24 cellular contexts compared by ENCODE assay signal in the genomic region with DNA sequence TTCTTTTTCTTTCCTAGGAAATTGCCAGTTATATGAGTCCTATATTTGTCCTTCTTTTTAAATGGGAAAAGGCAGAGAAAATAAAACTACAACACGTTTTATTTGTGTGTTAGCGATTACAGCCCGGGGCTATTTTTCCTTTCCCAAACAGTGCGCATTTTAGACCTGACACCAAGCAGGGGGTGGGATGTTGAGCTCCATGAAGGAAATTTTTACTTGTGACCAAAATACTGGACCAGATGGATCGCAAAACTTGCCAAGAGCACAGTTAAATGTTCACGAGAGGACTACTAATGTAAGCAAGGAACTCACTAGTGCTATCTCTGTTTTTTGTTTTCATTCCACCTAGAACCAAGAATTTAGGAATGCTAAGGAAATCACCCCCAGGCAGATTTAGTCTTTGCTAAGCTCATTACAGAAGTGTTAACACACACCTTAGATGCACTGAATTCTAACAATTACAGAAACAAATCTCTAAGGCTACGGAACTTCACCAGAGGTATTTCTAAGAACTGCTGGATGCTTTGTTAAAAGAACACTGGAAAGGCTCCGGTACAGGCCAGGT.
DNase-seq lines count a peak whose midpoint lies in the region; ATAC-seq and TF ChIP-seq lines count a peak whose summit lies in the region.
"Had no signal": no experiment of that assay in that cellular context is flagged by ENCODE, and none has a peak within 500 bp of the region (broad histone marks: within the 10 kb centered on the region; RNA-seq: fewer than 3 reads in every experiment).

No MANE protein-coding gene starts in this region.

- no peaks in the 10 kb centered on the region for H3K36me3 Mint-ChIP-seq in activated T-helper 17 cell treated with anti-CD3 and anti-CD28 coated beads, Interleukin-2, amount 50 U/mL, for 72 hours (ENCODE audit: low read depth)

- H4K8ac ChIP-seq in mesendoderm (ENCODE audit: low read depth, low read length) = no peak overlapping the region

- no peak overlapping the region for H2BK120ac ChIP-seq in mesendoderm (ENCODE audit: low read depth, low read length)

- in situ Hi-C loops in Panc1 (cut with HindIII; ENCODE audit: low pct_unique_long_range_greater_than_20kb, low sequenced_read_pairs) = no loop called here

- CTCF ChIA-PET in Panc1 (lab: Charles Lee) = no interaction called here

- H3K4ac ChIP-seq in mesendoderm (ENCODE audit: low read depth, low read length) = no peak overlapping the region

- no peaks in the 10 kb centered on the region for H3K79me2 ChIP-seq in mesendoderm (ENCODE audit: control insufficient read depth, insufficient read depth, low read length)

- no peaks in the 10 kb centered on the region for H3K9me3 ChIP-seq in Panc1 (ENCODE audit: control insufficient read depth, insufficient read depth, low read depth, low read length)
- H3K9me3 ChIP-seq: SJSA1, stomach had no signal

- H3K4me1 ChIP-seq in Panc1 (ENCODE audit: control insufficient read depth, insufficient read depth, low read length) (peaks cover 53% of the 10 kb centered on the region), mesendoderm (ENCODE audit: control insufficient read depth, low read depth, low read length) (peaks cover 4% of the 10 kb centered on the region)

- H4K5ac ChIP-seq in mesendoderm (ENCODE audit: low read length) = no peak overlapping the region

- H3K4me3 ChIP-seq in Panc1 (ENCODE audit: low read depth in 2 of 2, low read length in 2 of 2) (no peak overlapping the region), mesendoderm (ENCODE audit: low read length) (no peak overlapping the region)
- H3K4me3 ChIP-seq: SJSA1, stomach had no signal

- H2BK15ac ChIP-seq in mesendoderm (replicated peaks; ENCODE audit: low read depth) = no peak overlapping the region

- no peak overlapping the region for H3K23ac ChIP-seq in mesendoderm (ENCODE audit: low read length)

- no peak overlapping the region for H3K56ac ChIP-seq in mesendoderm (ENCODE audit: low read length)

- no peak overlapping the region for H3K4me2 ChIP-seq in mesendoderm (ENCODE audit: low read length)

- H3K27me3 ChIP-seq in Panc1 (ENCODE audit: control insufficient read depth, insufficient read depth, low read length) (no peaks in the 10 kb centered on the region), mesendoderm (ENCODE audit: insufficient read depth, low read length, poor library complexity) (no peaks in the 10 kb centered on the region)
- H3K27me3 ChIP-seq: SJSA1, stomach had no signal

- H3K27ac Mint-ChIP-seq in activated T-helper 17 cell treated with anti-CD3 and anti-CD28 coated beads, Interleukin-2, amount 50 U/mL, for 72 hours = no peak overlapping the region
- H3K27ac Mint-ChIP-seq: activated T-helper 2 cell treated with anti-CD3 and anti-CD28 coated beads, Interferon-gamma antibody, Interleukin-2, Interleukin-4, amounts not matched to agents 10 μg/mL and 5 μg/mL and 100 μg/mL, durations not matched to agents 14 hours and 24 hours and 36 hours; B cell; T-helper 2 cell treated with Interferon-gamma antibody and Interleukin-4, amounts not matched to agents 5 μg/mL and 100 μg/mL, for 36 hours had no signal

- no peak overlapping the region for H3K9ac ChIP-seq in mesendoderm (ENCODE audit: low read length)

- no peak overlapping the region for H2AK5ac ChIP-seq in mesendoderm (ENCODE audit: low read length)

- TF ChIP-seq CTCF in Panc1 (IDR thresholded peaks at IDR 0.05) = no peak

- H3K9me3 Mint-ChIP-seq in activated T-helper 17 cell treated with anti-CD3 and anti-CD28 coated beads, Interleukin-2, amount 50 U/mL, for 72 hours = no peaks in the 10 kb centered on the region
- H3K9me3 Mint-ChIP-seq: activated T-helper 2 cell treated with anti-CD3 and anti-CD28 coated beads, Interferon-gamma antibody, Interleukin-2, Interleukin-4, amounts not matched to agents 10 μg/mL and 5 μg/mL and 100 μg/mL, durations not matched to agents 14 hours and 24 hours and 36 hours; effector memory CD8-positive, alpha-beta T cell; T-helper 2 cell treated with Interferon-gamma antibody and Interleukin-4, amounts not matched to agents 5 μg/mL and 100 μg/mL, for 36 hours had no signal

- no peak overlapping the region for H3K18ac ChIP-seq in mesendoderm (ENCODE audit: low read length)

- H3K27ac ChIP-seq in Panc1 (ENCODE audit: low read length) (peak overlapping the region; percentile 37), mesendoderm (ENCODE audit: low read depth, low read length) (no peak overlapping the region)
- H3K27ac ChIP-seq: SJSA1 had no signal

- no peak overlapping the region for H2BK5ac ChIP-seq in mesendoderm (ENCODE audit: low read length)

- no peaks in the 10 kb centered on the region for H3K79me1 ChIP-seq in mesendoderm (ENCODE audit: low read length)

- no TSS peak for BruUV-seq in Panc1 (replicated peaks; lab: Mats Ljungman, UMichigan)

- intact Hi-C loops in Panc1 (cut with micrococcal nuclease; ENCODE audit: unreplicated experiment) = no loop called here

- DNase-seq in ELF-1 (ENCODE audit: low read depth, low spot score) (peak; percentile 65), Panc1 (ENCODE audit: low read depth, low spot score) (no peak), mesendoderm (peak; percentile 81), superior temporal gyrus (ENCODE audit: extremely low spot score) (peak; percentile 25), pons (ENCODE audit: low spot score) (no peak), HK-2 (ENCODE audit: unreplicated experiment) (no peak)
- DNase-seq: activated CD4-positive, CD25-positive, alpha-beta regulatory T cell treated with anti-CD3 and anti-CD28 coated beads, Interleukin-2, amount 50 U/mL, for 72 hours; amniotic stem cell; Calu3; central memory CD4-positive, alpha-beta T cell; effector memory CD8-positive, alpha-beta T cell; GOT3; NCI-H1105; NCI-H2107; NCI-H526 treated with DMSO at 0.1 percent for 48 hours; OCI-M1; stimulated activated CD4-positive, alpha-beta T cell treated with anti-CD3 and anti-CD28 coated beads, Interleukin-15, amount 100 ng/mL, for 24 hours; stomach had no signal

- no peaks in the 10 kb centered on the region for H3K36me3 ChIP-seq in Panc1 (ENCODE audit: control insufficient read depth, insufficient read depth, low read length)
- H3K36me3 ChIP-seq in mesendoderm (ENCODE audit: control insufficient read depth, insufficient read depth, low read length) = no peaks in the 10 kb centered on the region
- H3K36me3 ChIP-seq: SJSA1, stomach had no signal

- H3K4me1 Mint-ChIP-seq in activated T-helper 17 cell treated with anti-CD3 and anti-CD28 coated beads, Interleukin-2, amount 50 U/mL, for 72 hours = no peaks in the 10 kb centered on the region

- H3K4me3 Mint-ChIP-seq in activated T-helper 17 cell treated with anti-CD3 and anti-CD28 coated beads, Interleukin-2, amount 50 U/mL, for 72 hours = no peak overlapping the region
- H3K4me3 Mint-ChIP-seq: B cell; effector memory CD8-positive, alpha-beta T cell; T-helper 2 cell treated with Interferon-gamma antibody and Interleukin-4, amounts not matched to agents 5 μg/mL and 100 μg/mL, for 36 hours had no signal

- POLR2A ChIA-PET in Panc1 (lab: Charles Lee) = interaction anchor here (0.5 to 0.7 kb wide), 4 partner anchors 18 to 572 kb away, joined by 3 to 10 read pairs (median 3); no protein-coding TSS in a partner anchor

- ATAC-seq in Panc1 (no peak), HG02970 (IDR thresholded peaks at IDR 0.05; ENCODE audit: low FRiP score, unreplicated experiment) (no peak)
- no peak for ATAC-seq in activated T-helper 17 cell treated with anti-CD3 and anti-CD28 coated beads, Interleukin-2, amount 50 U/mL, for 72 hours (replicated peaks)
- ATAC-seq: effector memory CD8-positive, alpha-beta T cell had no signal

- no CpG with 5 or more reads among the region's 8 CpGs for WGBS in mesendoderm (ENCODE audit: extremely low coverage, insufficient coverage, low lambda C conversion rate)

- H3K27me3 Mint-ChIP-seq in activated T-helper 17 cell treated with anti-CD3 and anti-CD28 coated beads, Interleukin-2, amount 50 U/mL, for 72 hours = no peaks in the 10 kb centered on the region
- H3K27me3 Mint-ChIP-seq: B cell; effector memory CD8-positive, alpha-beta T cell had no signal

Comparison
In these comparisons a context has a peak if more than half of its experiments do, and no peak if none do; other contexts are left out.
1. DNase-seq: peak in ELF-1 (single experiment), mesendoderm (single experiment) and superior temporal gyrus (single experiment); none in Panc1 (single experiment), pons (single experiment) and HK-2 (single experiment).